In genomic region chr1:30425046-30425445, GRCh38 we compare ENCODE assay signal across 25 cellular contexts.
A peak's percentile ranks its signal among the peaks of the same experiment; 100 is the strongest.
DNase-seq lines count a peak whose midpoint lies in the region; ATAC-seq and TF ChIP-seq lines count a peak whose summit lies in the region.
"Had no signal": no experiment of that assay in that cellular context is flagged by ENCODE, and none has a peak within 500 bp of the region (broad histone marks: within the 10 kb centered on the region; RNA-seq: fewer than 3 reads in every experiment).

No MANE protein-coding gene starts in this region.

- H3K23ac ChIP-seq in mesenchymal stem cell (ENCODE audit: low read length in 2 of 2) = no peak overlapping the region

- H2AK5ac ChIP-seq in mesenchymal stem cell (ENCODE audit: low read length, severe bottlenecking) = no peak overlapping the region

- no peak overlapping the region for H2BK12ac ChIP-seq in mesenchymal stem cell (ENCODE audit: low read length in 2 of 2)

- no peak overlapping the region for H2BK5ac ChIP-seq in mesenchymal stem cell (ENCODE audit: low read depth, low read length, poor library complexity, severe bottlenecking)

- H4K91ac ChIP-seq in mesenchymal stem cell (ENCODE audit: low read length) = no peak overlapping the region

- H3K4me1 ChIP-seq in lung (ENCODE audit: control insufficient read depth in 2 of 2, insufficient read depth in 2 of 2, low read length in 2 of 2) = no peaks in the 10 kb centered on the region
- no peaks in the 10 kb centered on the region for H3K4me1 ChIP-seq in mesenchymal stem cell (ENCODE audit: control insufficient read depth, insufficient read depth, low read depth, low read length)
- H3K4me1 ChIP-seq: SJSA1 had no signal

- H3K4me3 ChIP-seq in epithelial cell of esophagus (ENCODE audit: low read length) = no peak overlapping the region
- no peak overlapping the region for H3K4me3 ChIP-seq in lung
- no peak overlapping the region for H3K4me3 ChIP-seq in mesenchymal stem cell (ENCODE audit: insufficient read depth in 1 of 2, low read depth in 1 of 2, low read length in 2 of 2)
- H3K4me3 ChIP-seq: PC-9, SJSA1 had no signal

- no peak overlapping the region for H3K14ac ChIP-seq in mesenchymal stem cell (ENCODE audit: low read length in 2 of 2)

- peak; percentile 0 for DNase-seq in activated effector memory CD4-positive, alpha-beta T cell treated with anti-CD3 and anti-CD28 coated beads, Interleukin-2, amount 50 U/mL, for 16 hours
- DNase-seq in activated effector memory CD4-positive, alpha-beta T cell treated with Interleukin-2 at 50 U/mL for 16 hours = no peak
- DNase-seq in epithelial cell of esophagus (ENCODE audit: low read depth) = peak; percentile 59
- peak; percentile 3 for DNase-seq in lung (ENCODE audit: low spot score)
- DNase-seq in mesenchymal stem cell = no peak
- DNase-seq in GM20000 (ENCODE audit: low spot score) = no peak
- DNase-seq in DMS 273 treated with DMSO at 0.1 percent for 48 hours (lab: John Stamatoyannopoulos, UW) = no peak
- DNase-seq in activated CD4-positive, alpha-beta T cell treated with anti-CD3 and anti-CD28 coated beads, Interleukin-2, amount 50 U/mL, for 1 hour = no peak
- DNase-seq: 8988T; ACHN; CD4-positive, alpha-beta T cell; COR-L47; NCI-H1048; NCI-H1417; NCI-H1694; NCI-H2029 treated with DMSO at 0.1 percent for 48 hours; NCI-H446 treated with DMSO at 0.1 percent for 48 hours; NCI-H526; NCI-H82; NK-92 treated with Interleukin-12 subunit alpha and Interleukin-12 subunit beta, amount 100 ng/mL, for 24 hours; PC-9; Right ventricle myocardium superior had no signal

- H3K4me2 ChIP-seq in mesenchymal stem cell (ENCODE audit: low read length, poor library complexity, severe bottlenecking) = no peak overlapping the region
- H3K4me2 ChIP-seq: KMS-11, PC-9 had no signal

- no peak overlapping the region for H3K18ac ChIP-seq in mesenchymal stem cell (ENCODE audit: low read depth in 1 of 2, low read length in 2 of 2)

- no peak overlapping the region for H3K27ac ChIP-seq in lung (ENCODE audit: low read depth in 1 of 2, low read length in 1 of 2)
- no peak overlapping the region for H3K27ac ChIP-seq in mesenchymal stem cell (ENCODE audit: low read length, poor library complexity, severe bottlenecking)
- H3K27ac ChIP-seq: HL-60, KMS-11, PC-9, SJSA1 had no signal

- WGBS in lung, 2 donors = 52 to 66% methylated on average over 4 of the region's 4 CpGs
- WGBS in mesenchymal stem cell = 72% methylated on average over 3 of the region's 4 CpGs

- H3K36me3 ChIP-seq in lung (ENCODE audit: control insufficient read depth in 2 of 2, insufficient read depth in 2 of 2, low read length in 2 of 2) (no peaks in the 10 kb centered on the region), mesenchymal stem cell (ENCODE audit: control insufficient read depth in 1 of 2, insufficient read depth in 2 of 2, low read depth in 1 of 2, low read length in 2 of 2) (no peaks in the 10 kb centered on the region)
- H3K36me3 ChIP-seq: SJSA1 had no signal

- H3K27me3 ChIP-seq in lung (ENCODE audit: control insufficient read depth, insufficient read depth) (peaks cover 5% of the 10 kb centered on the region), mesenchymal stem cell (ENCODE audit: control insufficient read depth in 1 of 2, insufficient read depth in 1 of 2, low read length in 2 of 2) (peaks cover 5 to 20% of the 10 kb centered on the region in 2 experiments)

- no peak overlapping the region for H2BK15ac ChIP-seq in mesenchymal stem cell (ENCODE audit: low read depth, poor library complexity, severe bottlenecking)

- TF ChIP-seq CTCF in epithelial cell of esophagus (IDR thresholded peaks at IDR 0.05; ENCODE audit: insufficient read depth, low read depth, low read length, missing control alignments) = no peak
- no peak for TF ChIP-seq CTCF in lung (IDR thresholded peaks at IDR 0.05; ENCODE audit: control extremely low read depth, extremely low read depth)
- no peak for TF ChIP-seq CTCF in GM20000 (IDR thresholded peaks at IDR 0.05; ENCODE audit: extremely low read depth, missing control alignments)

- no peak overlapping the region for H4K8ac ChIP-seq in mesenchymal stem cell (ENCODE audit: low read length)

- no peak for ATAC-seq in lung (ENCODE audit: insufficient read depth, low FRiP score)

- H3K9ac ChIP-seq in mesenchymal stem cell (ENCODE audit: low read length) = no peak overlapping the region
- H3K9ac ChIP-seq: KMS-11 had no signal

- no peak overlapping the region for H2AFZ ChIP-seq in mesenchymal stem cell (ENCODE audit: low read depth, low read length)
- H2AFZ ChIP-seq: PC-9 had no signal

- H2BK120ac ChIP-seq in mesenchymal stem cell (ENCODE audit: low read depth, low read length) = no peak overlapping the region

- no peaks in the 10 kb centered on the region for H3K79me1 ChIP-seq in mesenchymal stem cell (replicated peaks; ENCODE audit: low read length, poor library complexity, severe bottlenecking)

- H3K9me3 ChIP-seq in lung (ENCODE audit: control insufficient read depth in 2 of 2, insufficient read depth in 1 of 2, low read length in 1 of 2) = peaks cover 0 to 3% of the 10 kb centered on the region in 2 donors
- H3K9me3 ChIP-seq in mesenchymal stem cell (ENCODE audit: control insufficient read depth, low read length) = peaks cover 8% of the 10 kb centered on the region
- H3K9me3 ChIP-seq: SJSA1 had no signal

- no peak overlapping the region for H3K4ac ChIP-seq in mesenchymal stem cell (ENCODE audit: low read depth in 1 of 2, low read length in 2 of 2)

Comparison
In these comparisons a context has a peak if more than half of its experiments do, and no peak if none do; other contexts are left out.
1. DNase-seq: peak in activated effector memory CD4-positive, alpha-beta T cell treated with anti-CD3 and anti-CD28 coated beads, Interleukin-2, amount 50 U/mL, for 16 hours (single experiment), epithelial cell of esophagus (single experiment) and lung (single experiment); none in activated effector memory CD4-positive, alpha-beta T cell treated with Interleukin-2 at 50 U/mL for 16 hours (single experiment), mesenchymal stem cell (single experiment), GM20000 (single experiment), DMS 273 treated with DMSO at 0.1 percent for 48 hours (single experiment) and activated CD4-positive, alpha-beta T cell treated with anti-CD3 and anti-CD28 coated beads, Interleukin-2, amount 50 U/mL, for 1 hour (single experiment).